Comparison of ENCODE assay signal across 1 cellular context in the genomic region with DNA sequence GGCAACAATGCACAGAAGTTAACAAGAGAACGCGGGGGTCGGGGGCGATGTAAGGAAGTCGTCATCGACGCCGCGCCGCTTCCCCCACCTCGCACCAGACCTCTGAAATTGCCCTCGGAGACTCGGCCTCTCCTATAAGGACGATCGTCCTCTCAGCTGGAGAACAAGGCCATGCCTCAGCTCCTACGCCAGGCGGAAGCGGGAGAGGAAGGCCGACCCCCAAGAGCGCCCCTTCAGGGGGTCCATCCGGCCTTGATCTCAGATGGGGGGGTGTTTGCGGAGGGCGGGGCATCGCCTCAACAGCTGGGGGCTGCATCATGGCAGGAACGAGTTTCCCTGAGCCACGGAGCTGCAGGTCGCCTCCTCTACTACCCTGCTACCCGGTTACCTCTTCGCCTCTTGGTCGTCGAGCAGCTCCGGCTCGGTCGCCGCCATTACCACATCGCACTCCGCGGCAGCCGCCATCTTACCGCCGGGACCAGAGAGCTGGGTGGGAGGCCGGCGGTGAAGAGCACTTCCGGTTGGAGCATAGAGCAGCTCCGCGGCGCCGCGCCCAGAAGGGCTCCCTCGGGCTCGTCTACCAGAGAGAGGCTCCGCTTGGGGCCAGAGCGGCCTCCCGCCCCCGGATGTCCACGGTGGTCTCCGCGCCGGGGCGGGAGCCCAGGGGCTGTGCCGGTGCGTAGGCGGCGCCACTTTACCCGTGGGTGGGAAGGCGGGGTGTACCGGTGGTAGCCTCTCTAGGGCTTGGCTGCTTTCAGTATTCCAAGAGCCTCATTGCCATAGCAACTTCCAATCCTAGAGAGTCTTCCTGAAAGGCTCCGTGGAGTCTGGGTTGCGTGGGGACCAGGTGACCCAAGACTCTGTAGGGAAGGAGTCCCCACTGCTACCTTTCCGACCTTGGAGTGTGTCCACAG.
TF ChIP-seq lines count a peak whose summit lies in the region.

A gene with protein sequence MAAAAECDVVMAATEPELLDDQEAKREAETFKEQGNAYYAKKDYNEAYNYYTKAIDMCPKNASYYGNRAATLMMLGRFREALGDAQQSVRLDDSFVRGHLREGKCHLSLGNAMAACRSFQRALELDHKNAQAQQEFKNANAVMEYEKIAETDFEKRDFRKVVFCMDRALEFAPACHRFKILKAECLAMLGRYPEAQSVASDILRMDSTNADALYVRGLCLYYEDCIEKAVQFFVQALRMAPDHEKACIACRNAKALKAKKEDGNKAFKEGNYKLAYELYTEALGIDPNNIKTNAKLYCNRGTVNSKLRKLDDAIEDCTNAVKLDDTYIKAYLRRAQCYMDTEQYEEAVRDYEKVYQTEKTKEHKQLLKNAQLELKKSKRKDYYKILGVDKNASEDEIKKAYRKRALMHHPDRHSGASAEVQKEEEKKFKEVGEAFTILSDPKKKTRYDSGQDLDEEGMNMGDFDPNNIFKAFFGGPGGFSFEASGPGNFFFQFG (minus strand): TSS at position 488 of the 914 bp plus-strand sequence. CDS start 23 bp downstream, at position 465.

TF ChIP-seq in K562, 482 proteins besides CTCF, POLR2A, EP300 and RAD21 (continued from another document and continues in another):
- TF ChIP-seq, protein P1, sequence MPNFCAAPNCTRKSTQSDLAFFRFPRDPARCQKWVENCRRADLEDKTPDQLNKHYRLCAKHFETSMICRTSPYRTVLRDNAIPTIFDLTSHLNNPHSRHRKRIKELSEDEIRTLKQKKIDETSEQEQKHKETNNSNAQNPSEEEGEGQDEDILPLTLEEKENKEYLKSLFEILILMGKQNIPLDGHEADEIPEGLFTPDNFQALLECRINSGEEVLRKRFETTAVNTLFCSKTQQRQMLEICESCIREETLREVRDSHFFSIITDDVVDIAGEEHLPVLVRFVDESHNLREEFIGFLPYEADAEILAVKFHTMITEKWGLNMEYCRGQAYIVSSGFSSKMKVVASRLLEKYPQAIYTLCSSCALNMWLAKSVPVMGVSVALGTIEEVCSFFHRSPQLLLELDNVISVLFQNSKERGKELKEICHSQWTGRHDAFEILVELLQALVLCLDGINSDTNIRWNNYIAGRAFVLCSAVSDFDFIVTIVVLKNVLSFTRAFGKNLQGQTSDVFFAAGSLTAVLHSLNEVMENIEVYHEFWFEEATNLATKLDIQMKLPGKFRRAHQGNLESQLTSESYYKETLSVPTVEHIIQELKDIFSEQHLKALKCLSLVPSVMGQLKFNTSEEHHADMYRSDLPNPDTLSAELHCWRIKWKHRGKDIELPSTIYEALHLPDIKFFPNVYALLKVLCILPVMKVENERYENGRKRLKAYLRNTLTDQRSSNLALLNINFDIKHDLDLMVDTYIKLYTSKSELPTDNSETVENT (CRISPR knock-in tag; IDR thresholded peaks at IDR 0.05), result peak; percentile 99
- TF ChIP-seq, protein P2, sequence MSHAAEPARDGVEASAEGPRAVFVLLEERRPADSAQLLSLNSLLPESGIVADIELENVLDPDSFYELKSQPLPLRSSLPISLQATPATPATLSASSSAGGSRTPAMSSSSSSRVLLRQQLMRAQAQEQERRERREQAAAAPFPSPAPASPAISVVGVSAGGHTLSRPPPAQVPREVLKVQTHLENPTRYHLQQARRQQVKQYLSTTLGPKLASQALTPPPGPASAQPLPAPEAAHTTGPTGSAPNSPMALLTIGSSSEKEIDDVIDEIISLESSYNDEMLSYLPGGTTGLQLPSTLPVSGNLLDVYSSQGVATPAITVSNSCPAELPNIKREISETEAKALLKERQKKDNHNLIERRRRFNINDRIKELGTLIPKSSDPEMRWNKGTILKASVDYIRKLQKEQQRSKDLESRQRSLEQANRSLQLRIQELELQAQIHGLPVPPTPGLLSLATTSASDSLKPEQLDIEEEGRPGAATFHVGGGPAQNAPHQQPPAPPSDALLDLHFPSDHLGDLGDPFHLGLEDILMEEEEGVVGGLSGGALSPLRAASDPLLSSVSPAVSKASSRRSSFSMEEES (CRISPR knock-in tag; IDR thresholded peaks at IDR 0.05), result no peak
- 0 out of 2 replicates have a peak, but pooled peaks have one; percentile 36 for TF ChIP-seq SREBF1 (IDR thresholded peaks at IDR 0.05; ENCODE audit: borderline replicate concordance, low read depth, low read length)
- TF ChIP-seq, protein P3, sequence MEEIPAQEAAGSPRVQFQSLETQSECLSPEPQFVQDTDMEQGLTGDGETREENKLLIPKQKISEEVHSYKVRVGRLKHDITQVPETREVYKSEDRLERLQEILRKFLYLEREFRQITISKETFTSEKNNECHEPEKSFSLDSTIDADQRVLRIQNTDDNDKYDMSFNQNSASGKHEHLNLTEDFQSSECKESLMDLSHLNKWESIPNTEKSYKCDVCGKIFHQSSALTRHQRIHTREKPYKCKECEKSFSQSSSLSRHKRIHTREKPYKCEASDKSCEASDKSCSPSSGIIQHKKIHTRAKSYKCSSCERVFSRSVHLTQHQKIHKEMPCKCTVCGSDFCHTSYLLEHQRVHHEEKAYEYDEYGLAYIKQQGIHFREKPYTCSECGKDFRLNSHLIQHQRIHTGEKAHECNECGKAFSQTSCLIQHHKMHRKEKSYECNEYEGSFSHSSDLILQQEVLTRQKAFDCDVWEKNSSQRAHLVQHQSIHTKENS (CRISPR knock-in tag; IDR thresholded peaks at IDR 0.05), result 0 out of 2 replicates have a peak, but pooled peaks have one; percentile 50
- peak; percentile 61; the same call in 1 of the 2 replicates for TF ChIP-seq GATAD2B (IDR thresholded peaks at IDR 0.05; ENCODE audit: borderline replicate concordance)
- TF ChIP-seq FUS (optimal IDR thresholded peaks at IDR 0.05; ENCODE audit: low read depth, low read length), result no peak
- TF ChIP-seq, protein P4, sequence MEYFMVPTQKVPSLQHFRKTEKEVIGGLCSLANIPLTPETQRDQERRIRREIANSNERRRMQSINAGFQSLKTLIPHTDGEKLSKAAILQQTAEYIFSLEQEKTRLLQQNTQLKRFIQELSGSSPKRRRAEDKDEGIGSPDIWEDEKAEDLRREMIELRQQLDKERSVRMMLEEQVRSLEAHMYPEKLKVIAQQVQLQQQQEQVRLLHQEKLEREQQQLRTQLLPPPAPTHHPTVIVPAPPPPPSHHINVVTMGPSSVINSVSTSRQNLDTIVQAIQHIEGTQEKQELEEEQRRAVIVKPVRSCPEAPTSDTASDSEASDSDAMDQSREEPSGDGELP (CRISPR knock-in tag; IDR thresholded peaks at IDR 0.05; ENCODE audit: borderline replicate concordance), result peak; percentile 73
- TF ChIP-seq, protein P5, sequence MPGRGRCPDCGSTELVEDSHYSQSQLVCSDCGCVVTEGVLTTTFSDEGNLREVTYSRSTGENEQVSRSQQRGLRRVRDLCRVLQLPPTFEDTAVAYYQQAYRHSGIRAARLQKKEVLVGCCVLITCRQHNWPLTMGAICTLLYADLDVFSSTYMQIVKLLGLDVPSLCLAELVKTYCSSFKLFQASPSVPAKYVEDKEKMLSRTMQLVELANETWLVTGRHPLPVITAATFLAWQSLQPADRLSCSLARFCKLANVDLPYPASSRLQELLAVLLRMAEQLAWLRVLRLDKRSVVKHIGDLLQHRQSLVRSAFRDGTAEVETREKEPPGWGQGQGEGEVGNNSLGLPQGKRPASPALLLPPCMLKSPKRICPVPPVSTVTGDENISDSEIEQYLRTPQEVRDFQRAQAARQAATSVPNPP (IDR thresholded peaks at IDR 0.05; ENCODE audit: borderline replicate concordance, insufficient read depth, insufficient read length), result no peak
- no peak for TF ChIP-seq FOXK1 (CRISPR knock-in tag; IDR thresholded peaks at IDR 0.05; ENCODE audit: borderline replicate concordance)
- peak; percentile 38; the same call in 1 of the 2 replicates for TF ChIP-seq NR2F6 (CRISPR knock-in tag; IDR thresholded peaks at IDR 0.05)
- TF ChIP-seq TEAD1 (CRISPR knock-in tag; IDR thresholded peaks at IDR 0.05), result peak in 1 of 2 experiments; percentile 80; a peak in 2 of 4 replicates
- TF ChIP-seq, protein P6, sequence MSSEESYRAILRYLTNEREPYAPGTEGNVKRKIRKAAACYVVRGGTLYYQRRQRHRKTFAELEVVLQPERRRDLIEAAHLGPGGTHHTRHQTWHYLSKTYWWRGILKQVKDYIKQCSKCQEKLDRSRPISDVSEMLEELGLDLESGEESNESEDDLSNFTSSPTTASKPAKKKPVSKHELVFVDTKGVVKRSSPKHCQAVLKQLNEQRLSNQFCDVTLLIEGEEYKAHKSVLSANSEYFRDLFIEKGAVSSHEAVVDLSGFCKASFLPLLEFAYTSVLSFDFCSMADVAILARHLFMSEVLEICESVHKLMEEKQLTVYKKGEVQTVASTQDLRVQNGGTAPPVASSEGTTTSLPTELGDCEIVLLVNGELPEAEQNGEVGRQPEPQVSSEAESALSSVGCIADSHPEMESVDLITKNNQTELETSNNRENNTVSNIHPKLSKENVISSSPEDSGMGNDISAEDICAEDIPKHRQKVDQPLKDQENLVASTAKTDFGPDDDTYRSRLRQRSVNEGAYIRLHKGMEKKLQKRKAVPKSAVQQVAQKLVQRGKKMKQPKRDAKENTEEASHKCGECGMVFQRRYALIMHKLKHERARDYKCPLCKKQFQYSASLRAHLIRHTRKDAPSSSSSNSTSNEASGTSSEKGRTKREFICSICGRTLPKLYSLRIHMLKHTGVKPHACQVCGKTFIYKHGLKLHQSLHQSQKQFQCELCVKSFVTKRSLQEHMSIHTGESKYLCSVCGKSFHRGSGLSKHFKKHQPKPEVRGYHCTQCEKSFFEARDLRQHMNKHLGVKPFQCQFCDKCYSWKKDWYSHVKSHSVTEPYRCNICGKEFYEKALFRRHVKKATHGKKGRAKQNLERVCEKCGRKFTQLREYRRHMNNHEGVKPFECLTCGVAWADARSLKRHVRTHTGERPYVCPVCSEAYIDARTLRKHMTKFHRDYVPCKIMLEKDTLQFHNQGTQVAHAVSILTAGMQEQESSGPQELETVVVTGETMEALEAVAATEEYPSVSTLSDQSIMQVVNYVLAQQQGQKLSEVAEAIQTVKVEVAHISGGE (CRISPR knock-in tag; IDR thresholded peaks at IDR 0.05), result peak in 2 of 3 experiments; percentile 57 to 94; a peak in 3 of 6 replicates
- no peak for TF ChIP-seq MYNN (IDR thresholded peaks at IDR 0.05)
- no peak for TF ChIP-seq MYNN (CRISPR knock-in tag; IDR thresholded peaks at IDR 0.05)
- TF ChIP-seq DIDO1 (tag; IDR thresholded peaks at IDR 0.05; ENCODE audit: low read depth), result 0 out of 2 replicates have a peak, but pooled peaks have one; percentile 11
- TF ChIP-seq BMI1 (IDR thresholded peaks at IDR 0.05; ENCODE audit: low read length), result no peak; the same call in 1 of the 2 replicates
- no peak for TF ChIP-seq ATF1 (CRISPR knock-in tag; IDR thresholded peaks at IDR 0.05)
- peak; percentile 79 for TF ChIP-seq ATF1 (tag; IDR thresholded peaks at IDR 0.05)
- 0 out of 2 replicates have a peak, but pooled peaks have one; percentile 19 for TF ChIP-seq CBFB (CRISPR knock-in tag; IDR thresholded peaks at IDR 0.05)
- no peak for TF ChIP-seq GABPB2 (CRISPR knock-in tag; conservative IDR thresholded peaks at IDR 0.05)
- TF ChIP-seq, protein P7, sequence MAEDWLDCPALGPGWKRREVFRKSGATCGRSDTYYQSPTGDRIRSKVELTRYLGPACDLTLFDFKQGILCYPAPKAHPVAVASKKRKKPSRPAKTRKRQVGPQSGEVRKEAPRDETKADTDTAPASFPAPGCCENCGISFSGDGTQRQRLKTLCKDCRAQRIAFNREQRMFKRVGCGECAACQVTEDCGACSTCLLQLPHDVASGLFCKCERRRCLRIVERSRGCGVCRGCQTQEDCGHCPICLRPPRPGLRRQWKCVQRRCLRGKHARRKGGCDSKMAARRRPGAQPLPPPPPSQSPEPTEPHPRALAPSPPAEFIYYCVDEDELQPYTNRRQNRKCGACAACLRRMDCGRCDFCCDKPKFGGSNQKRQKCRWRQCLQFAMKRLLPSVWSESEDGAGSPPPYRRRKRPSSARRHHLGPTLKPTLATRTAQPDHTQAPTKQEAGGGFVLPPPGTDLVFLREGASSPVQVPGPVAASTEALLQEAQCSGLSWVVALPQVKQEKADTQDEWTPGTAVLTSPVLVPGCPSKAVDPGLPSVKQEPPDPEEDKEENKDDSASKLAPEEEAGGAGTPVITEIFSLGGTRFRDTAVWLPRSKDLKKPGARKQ (CRISPR knock-in tag; IDR thresholded peaks at IDR 0.05), result no peak
- TF ChIP-seq HDAC2 (IDR thresholded peaks at IDR 0.05), result 0 out of 2 replicates have a peak, but pooled peaks have one; percentile 23
- TF ChIP-seq ZNF644 (tag; IDR thresholded peaks at IDR 0.05; ENCODE audit: low read depth), result peak; percentile 53; the same call in 1 of the 2 replicates
- TF ChIP-seq HMGN3 (IDR thresholded peaks at IDR 0.05; ENCODE audit: borderline replicate concordance, extremely low read depth, insufficient read length, low read depth, low read length), result peak; percentile 73
- peak; percentile 64 for TF ChIP-seq SAP30 (IDR thresholded peaks at IDR 0.05; ENCODE audit: borderline replicate concordance, insufficient read depth, low read depth, low read length, poor library complexity, severe bottlenecking)
- TF ChIP-seq ELF2 (CRISPR knock-in tag; IDR thresholded peaks at IDR 0.05), result peak; percentile 62; the same call in 1 of the 2 replicates
- no peak for TF ChIP-seq CBFA2T3 (IDR thresholded peaks at IDR 0.05)
- TF ChIP-seq MYC (IDR thresholded peaks at IDR 0.05; ENCODE audit: low read depth, low read length), result peak; percentile 68; the same call in 1 of the 2 replicates
- TF ChIP-seq MYC (CRISPR knock-in tag; IDR thresholded peaks at IDR 0.05; ENCODE audit: borderline replicate concordance, low read depth), result no peak
- peak; percentile 66 for TF ChIP-seq ATF7 (IDR thresholded peaks at IDR 0.05)
- TF ChIP-seq LARP7 (IDR thresholded peaks at IDR 0.05), result peak; percentile 52; the same call in 1 of the 2 replicates
- no peak for TF ChIP-seq YBX1 (IDR thresholded peaks at IDR 0.05)
- TF ChIP-seq STAT5B (CRISPR knock-in tag; IDR thresholded peaks at IDR 0.05), result no peak
- peak; percentile 85 for TF ChIP-seq KAT8 (IDR thresholded peaks at IDR 0.05; ENCODE audit: low read depth)
- TF ChIP-seq ZNF121 (CRISPR knock-in tag; conservative IDR thresholded peaks at IDR 0.05), result no peak
- peak; percentile 93 for TF ChIP-seq ELF1 (tag; IDR thresholded peaks at IDR 0.05)
- TF ChIP-seq, protein P8, sequence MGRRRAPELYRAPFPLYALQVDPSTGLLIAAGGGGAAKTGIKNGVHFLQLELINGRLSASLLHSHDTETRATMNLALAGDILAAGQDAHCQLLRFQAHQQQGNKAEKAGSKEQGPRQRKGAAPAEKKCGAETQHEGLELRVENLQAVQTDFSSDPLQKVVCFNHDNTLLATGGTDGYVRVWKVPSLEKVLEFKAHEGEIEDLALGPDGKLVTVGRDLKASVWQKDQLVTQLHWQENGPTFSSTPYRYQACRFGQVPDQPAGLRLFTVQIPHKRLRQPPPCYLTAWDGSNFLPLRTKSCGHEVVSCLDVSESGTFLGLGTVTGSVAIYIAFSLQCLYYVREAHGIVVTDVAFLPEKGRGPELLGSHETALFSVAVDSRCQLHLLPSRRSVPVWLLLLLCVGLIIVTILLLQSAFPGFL (CRISPR knock-in tag; IDR thresholded peaks at IDR 0.05), result 0 out of 2 replicates have a peak, but pooled peaks have one; percentile 14
- TF ChIP-seq CCNT2 (IDR thresholded peaks at IDR 0.05; ENCODE audit: borderline replicate concordance, extremely low read depth, insufficient read length, low read depth, low read length), result peak; percentile 85
- peak; percentile 82 for TF ChIP-seq CXXC5 (CRISPR knock-in tag; IDR thresholded peaks at IDR 0.05)
- TF ChIP-seq ZNF197 (CRISPR knock-in tag; IDR thresholded peaks at IDR 0.05; ENCODE audit: low read depth), result peak; percentile 74; the same call in 1 of the 2 replicates
- TF ChIP-seq RBBP5 (IDR thresholded peaks at IDR 0.05; ENCODE audit: borderline replicate concordance, insufficient read depth, low read length, poor library complexity, severe bottlenecking), result peak; percentile 95
- no peak for TF ChIP-seq ZNF174 (CRISPR knock-in tag; IDR thresholded peaks at IDR 0.05)
- TF ChIP-seq NR1H2 (CRISPR knock-in tag; IDR thresholded peaks at IDR 0.05), result no peak
- TF ChIP-seq CREB1 (IDR thresholded peaks at IDR 0.05), result peak; percentile 9
- TF ChIP-seq CREB1 (CRISPR knock-in tag; IDR thresholded peaks at IDR 0.05), result peak; percentile 11; the same call in 1 of the 2 replicates
- TF ChIP-seq COPS2 (conservative IDR thresholded peaks at IDR 0.05), result no peak
- no peak for TF ChIP-seq MED1 (CRISPR knock-in tag; IDR thresholded peaks at IDR 0.05; ENCODE audit: borderline replicate concordance)
- TF ChIP-seq SNIP1 (IDR thresholded peaks at IDR 0.05; ENCODE audit: low read depth), result peak; percentile 98
